9 cellular contexts compared by ENCODE assay signal in genomic region chr14:66401447-66402095, GRCh38.
DNase-seq lines count a peak whose midpoint lies in the region; ATAC-seq, FAIRE-seq and TF ChIP-seq lines count a peak whose summit lies in the region.
"Had no signal": no experiment of that assay in that cellular context is flagged by ENCODE, and none has a peak within 500 bp of the region (broad histone marks: within the 10 kb centered on the region; RNA-seq: fewer than 3 reads in every experiment).

No MANE protein-coding gene starts in this region.

- H3K36me3 ChIP-seq in SU-DHL-6 (ENCODE audit: low read length) (no peaks in the 10 kb centered on the region), keratinocyte (ENCODE audit: control insufficient read depth in 2 of 2, extremely low read depth in 1 of 2, insufficient read depth in 2 of 2, low read length in 2 of 2) (no peaks in the 10 kb centered on the region)
- no peaks in the 10 kb centered on the region for H3K36me3 ChIP-seq in CD8-positive, alpha-beta memory T cell (ENCODE audit: insufficient read depth, low read length)

- no peaks in the 10 kb centered on the region for H4K20me1 ChIP-seq in H9 (ENCODE audit: control insufficient read depth, insufficient read depth, insufficient read length)
- 0 out of 2 replicates have a peak, but pooled peaks cover 3% of the 10 kb centered on the region for H4K20me1 ChIP-seq in SU-DHL-6 (ENCODE audit: low read depth, low read length)
- H4K20me1 ChIP-seq in keratinocyte (ENCODE audit: control insufficient read depth, extremely low read depth, insufficient read depth, low read length): no peaks in the 10 kb centered on the region

- H3K9me3 Mint-ChIP-seq in H9: no peaks in the 10 kb centered on the region
- no peaks in the 10 kb centered on the region for H3K9me3 Mint-ChIP-seq in CD8-positive, alpha-beta memory T cell
- H3K9me3 Mint-ChIP-seq: activated naive CD8-positive, alpha-beta T cell treated with anti-CD3 and anti-CD28 coated beads, Interleukin-2, amount 10 ng/mL, durations not matched to agents 7 days and 5 days had no signal

- no peak overlapping the region for H3K27ac ChIP-seq in AG04450 (ENCODE audit: low read depth, low read length)
- no peak overlapping the region for H3K27ac ChIP-seq in H9 (ENCODE audit: insufficient read length, low read depth, low read length)
- H3K27ac ChIP-seq in SU-DHL-6 (ENCODE audit: low read depth, low read length): no peak overlapping the region
- H3K27ac ChIP-seq in keratinocyte (ENCODE audit: control insufficient read depth, insufficient read depth, low read length): no peak overlapping the region
- H3K27ac ChIP-seq in CD8-positive, alpha-beta memory T cell (ENCODE audit: low read depth, low read length): no peak overlapping the region

- H3K9me1 ChIP-seq in keratinocyte (ENCODE audit: control insufficient read depth, extremely low read depth, insufficient read depth, low read length): no peaks in the 10 kb centered on the region

- H4K5ac ChIP-seq in H9 (ENCODE audit: insufficient read length, low read depth, low read length): no peak overlapping the region

- no peak for ATAC-seq in HG03045 (IDR thresholded peaks at IDR 0.05; ENCODE audit: unreplicated experiment)
- no peak for ATAC-seq in GM21576 (IDR thresholded peaks at IDR 0.05; ENCODE audit: unreplicated experiment)

- H2BK120ac ChIP-seq in H9 (ENCODE audit: low read depth, low read length, poor library complexity, severe bottlenecking): no peak overlapping the region

- dilution Hi-C loops in keratinocyte (cut with MboI; ENCODE audit: extremely low pct_ligation_motif_present, low sequenced_read_pairs): no loop called here

- CTCF ChIA-PET in AG04450 (lab: Charles Lee): interaction anchor here (1.3 kb wide), 1 partner anchor 42 kb away, joined by 5 read pairs; no protein-coding TSS in a partner anchor
- CTCF ChIA-PET in CD8-positive, alpha-beta memory T cell (lab: Charles Lee): no interaction called here

- no peak overlapping the region for H2BK12ac ChIP-seq in H9 (ENCODE audit: insufficient read length, low read depth, low read length)

- no peaks in the 10 kb centered on the region for H3K27me3 ChIP-seq in AG04450 (ENCODE audit: control insufficient read depth, insufficient read depth, low read length)
- no peaks in the 10 kb centered on the region for H3K27me3 ChIP-seq in H9 (ENCODE audit: insufficient read depth, low read length)
- H3K27me3 ChIP-seq in SU-DHL-6 (ENCODE audit: low read length): no peaks in the 10 kb centered on the region
- H3K27me3 ChIP-seq in keratinocyte (ENCODE audit: control insufficient read depth, extremely low read depth, insufficient read depth, low read length): no peaks in the 10 kb centered on the region
- H3K27me3 ChIP-seq in CD8-positive, alpha-beta memory T cell (ENCODE audit: insufficient read depth, low read length, poor library complexity, severe bottlenecking): no peaks in the 10 kb centered on the region

- H3K27ac Mint-ChIP-seq in H9: no peak overlapping the region
- no peak overlapping the region for H3K27ac Mint-ChIP-seq in CD8-positive, alpha-beta memory T cell
- H3K27ac Mint-ChIP-seq: activated naive CD8-positive, alpha-beta T cell treated with anti-CD3 and anti-CD28 coated beads, Interleukin-2, amount 10 ng/mL, durations not matched to agents 7 days and 5 days had no signal

- no peak overlapping the region for H2BK20ac ChIP-seq in H9 (ENCODE audit: low read depth, low read length, poor library complexity, severe bottlenecking)

- H3K9me3 ChIP-seq in AG04450 (ENCODE audit: control insufficient read depth, insufficient read depth, low read length) (no peaks in the 10 kb centered on the region), H9 (ENCODE audit: control insufficient read depth, low read depth, low read length) (no peaks in the 10 kb centered on the region), SU-DHL-6 (ENCODE audit: insufficient read depth, low read length) (no peaks in the 10 kb centered on the region), keratinocyte (ENCODE audit: control insufficient read depth, low read depth, low read length) (no peaks in the 10 kb centered on the region)
- H3K9me3 ChIP-seq in CD8-positive, alpha-beta memory T cell (ENCODE audit: low read length): no peaks in the 10 kb centered on the region

- no peaks in the 10 kb centered on the region for H3K23me2 ChIP-seq in H9 (ENCODE audit: insufficient read length, low read depth, low read length, poor library complexity, severe bottlenecking)

- H2BK5ac ChIP-seq in H9 (ENCODE audit: insufficient read length, low read length): no peak overlapping the region

- no peaks in the 10 kb centered on the region for H3K36me3 Mint-ChIP-seq in H9 (ENCODE audit: insufficient read depth in 1 of 3, low read depth in 3 of 3)
- H3K36me3 Mint-ChIP-seq in CD8-positive, alpha-beta memory T cell: no peaks in the 10 kb centered on the region
- H3K36me3 Mint-ChIP-seq: activated naive CD8-positive, alpha-beta T cell treated with anti-CD3 and anti-CD28 coated beads, Interleukin-2, amount 10 ng/mL, durations not matched to agents 7 days and 5 days had no signal

- no peak overlapping the region for H3K4me3 ChIP-seq in AG04450 (ENCODE audit: low read depth, low read length)
- H3K4me3 ChIP-seq in SU-DHL-6 (ENCODE audit: insufficient read depth, low read length, poor library complexity, severe bottlenecking): no peak overlapping the region
- H3K4me3 ChIP-seq in keratinocyte (ENCODE audit: control insufficient read depth in 2 of 3, extremely low read depth in 1 of 3, insufficient read depth in 2 of 3, low read depth in 1 of 3, low read length in 3 of 3): no peak overlapping the region
- H3K4me3 ChIP-seq in CD8-positive, alpha-beta memory T cell (ENCODE audit: low read length): no peak overlapping the region

- no peaks in the 10 kb centered on the region for H3K79me2 ChIP-seq in H9 (ENCODE audit: insufficient read depth, low read length)
- H3K79me2 ChIP-seq in SU-DHL-6 (ENCODE audit: insufficient read depth, low read length): no peaks in the 10 kb centered on the region
- H3K79me2 ChIP-seq in keratinocyte (ENCODE audit: control insufficient read depth, insufficient read depth, low read length): no peaks in the 10 kb centered on the region

- H3K4me1 ChIP-seq in H9 (ENCODE audit: insufficient read depth, low read length): no peaks in the 10 kb centered on the region
- H3K4me1 ChIP-seq in keratinocyte (ENCODE audit: control insufficient read depth, extremely low read depth, insufficient read depth, low read length): no peaks in the 10 kb centered on the region
- H3K4me1 ChIP-seq in CD8-positive, alpha-beta memory T cell (ENCODE audit: insufficient read depth, low read length): no peaks in the 10 kb centered on the region

- no peaks in the 10 kb centered on the region for H3K27me3 Mint-ChIP-seq in H9 (ENCODE audit: low read depth)
- no peaks in the 10 kb centered on the region for H3K27me3 Mint-ChIP-seq in CD8-positive, alpha-beta memory T cell
- H3K27me3 Mint-ChIP-seq: activated naive CD8-positive, alpha-beta T cell treated with anti-CD3 and anti-CD28 coated beads, Interleukin-2, amount 10 ng/mL, durations not matched to agents 7 days and 5 days had no signal

- H3K4me2 ChIP-seq in H9 (ENCODE audit: insufficient read depth, insufficient read length, low read length) (no peak overlapping the region), SU-DHL-6 (ENCODE audit: low read depth, low read length, poor library complexity, severe bottlenecking) (no peak overlapping the region), keratinocyte (ENCODE audit: control insufficient read depth, extremely low read depth, insufficient read depth, low read depth, low read length) (no peak overlapping the region)

- H3K4me1 Mint-ChIP-seq in H9: peaks cover 8 to 14% of the 10 kb centered on the region in 2 experiments
- H3K4me1 Mint-ChIP-seq in CD8-positive, alpha-beta memory T cell: peaks cover 3 to 5% (median 5%) of the 10 kb centered on the region in 3 donors
- H3K4me1 Mint-ChIP-seq: activated naive CD8-positive, alpha-beta T cell treated with anti-CD3 and anti-CD28 coated beads, Interleukin-2, amount 10 ng/mL, durations not matched to agents 7 days and 5 days had no signal

- H3K56ac ChIP-seq in H9 (ENCODE audit: insufficient read length, low read depth, low read length): no peak overlapping the region

- no peaks in the 10 kb centered on the region for H3K79me1 ChIP-seq in H9 (ENCODE audit: insufficient read depth, low read depth, low read length, poor library complexity, severe bottlenecking)

- H2BK15ac ChIP-seq in H9 (ENCODE audit: low read depth, low read length): no peak overlapping the region

- FAIRE-seq in keratinocyte (lab: Jason Lieb, UNC): no peak

- H3K18ac ChIP-seq in H9 (ENCODE audit: insufficient read length, low read depth, low read length): no peak overlapping the region

- no peak overlapping the region for H4K91ac ChIP-seq in H9 (ENCODE audit: insufficient read length, low read depth, low read length)

- no peak overlapping the region for H2AK5ac ChIP-seq in H9 (ENCODE audit: insufficient read length, low read length)

- no peak overlapping the region for H3K23ac ChIP-seq in H9 (ENCODE audit: insufficient read length, low read depth, low read length)

- DNase-seq in AG04450 (ENCODE audit: low read depth, low spot score) (no peak), H9 (no peak), keratinocyte (ENCODE audit: low read depth, low spot score) (no peak), SIG-M5 (lab: John Stamatoyannopoulos, UW) (no peak)
- DNase-seq in CD8-positive, alpha-beta memory T cell: no peak
- DNase-seq: activated naive CD8-positive, alpha-beta T cell treated with anti-CD3 and anti-CD28 coated beads, Interleukin-2, amount 10 ng/mL, durations not matched to agents 7 days and 5 days had no signal

- no peak overlapping the region for H3T11ph ChIP-seq in H9 (ENCODE audit: low read length)

- H3K14ac ChIP-seq in H9 (ENCODE audit: insufficient read depth, low read length): no peak overlapping the region

- no peak overlapping the region for H4K8ac ChIP-seq in H9 (replicated peaks; ENCODE audit: insufficient read length, low read depth, low read length)

- H3K4me3 Mint-ChIP-seq in H9: no peak overlapping the region
- no peak overlapping the region for H3K4me3 Mint-ChIP-seq in CD8-positive, alpha-beta memory T cell
- H3K4me3 Mint-ChIP-seq: activated naive CD8-positive, alpha-beta T cell treated with anti-CD3 and anti-CD28 coated beads, Interleukin-2, amount 10 ng/mL, durations not matched to agents 7 days and 5 days had no signal

- TF ChIP-seq CTCF in AG04450 (IDR thresholded peaks at IDR 0.05; ENCODE audit: low read depth, low read length) (peak; percentile 24), H9 (conservative IDR thresholded peaks at IDR 0.05) (peak; percentile 44; the same call in 2 of the 3 replicates), SU-DHL-6 (IDR thresholded peaks at IDR 0.05; ENCODE audit: insufficient read depth, low read length, poor library complexity, severe bottlenecking) (peak; percentile 24), keratinocyte (optimal IDR thresholded peaks at IDR 0.05 in 1 of 3, IDR thresholded peaks at IDR 0.05 in 1 of 3, conservative IDR thresholded peaks at IDR 0.05 in 1 of 3; ENCODE audit: extremely low read depth in 1 of 3, insufficient read depth in 2 of 3, low read length in 3 of 3) (peak; percentile 40 to 62 (median 50))

- H3K9ac ChIP-seq in H9 (ENCODE audit: extremely low read depth, insufficient read length, low read length) (no peak overlapping the region), SU-DHL-6 (ENCODE audit: low read length) (no peak overlapping the region), keratinocyte (ENCODE audit: control insufficient read depth, extremely low read depth, insufficient read depth, low read length) (no peak overlapping the region)

- no peak overlapping the region for H3K4ac ChIP-seq in H9 (ENCODE audit: low read depth, low read length)

- no peaks in the 10 kb centered on the region for H3F3A ChIP-seq in SU-DHL-6 (ENCODE audit: insufficient read depth)

- H3K9me2 ChIP-seq in SU-DHL-6 (replicated peaks; ENCODE audit: insufficient read depth, low read length): no peaks in the 10 kb centered on the region

- WGBS in H9 (ENCODE audit: extremely low coverage, insufficient read length, low lambda C conversion rate): no CpG with 5 or more reads among the region's 1 CpG

- POLR2A ChIA-PET in AG04450 (lab: Yijun Ruan, JAX): no interaction called here
- POLR2A ChIA-PET in CD8-positive, alpha-beta memory T cell (lab: Charles Lee): no interaction called here

- H2AFZ ChIP-seq in H9 (ENCODE audit: low read length) (no peak overlapping the region), SU-DHL-6 (ENCODE audit: low read depth, low read length, severe bottlenecking) (no peak overlapping the region), keratinocyte (ENCODE audit: control insufficient read depth, low read length) (no peak overlapping the region)
